In the genomic region with DNA sequence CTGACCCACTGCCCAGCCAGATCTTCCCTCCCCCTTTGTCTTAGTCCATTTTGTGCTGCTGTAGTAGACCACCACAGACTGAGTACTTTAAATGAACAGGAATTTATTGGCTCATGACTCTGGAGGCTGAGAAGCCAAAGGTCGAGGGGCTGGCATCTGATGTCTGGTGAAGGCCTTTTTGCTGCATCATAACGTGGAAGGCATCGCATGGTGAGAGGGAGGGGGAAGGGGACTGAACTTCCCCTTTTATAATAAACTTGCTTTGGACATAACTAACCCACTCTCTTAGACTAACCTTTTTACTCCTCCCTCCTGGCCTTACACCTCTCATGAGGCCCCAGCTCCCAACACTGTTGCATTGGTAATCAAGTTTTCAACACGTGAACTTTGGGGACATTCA, we compare ENCODE assay signal across 1 cellular context.
TF ChIP-seq lines count a peak whose summit lies in the region.

No MANE protein-coding gene starts in this region.

TF ChIP-seq in K562, 482 proteins besides CTCF, POLR2A, EP300 and RAD21 (continued from another document and continues in another):
- TF ChIP-seq, protein P1, sequence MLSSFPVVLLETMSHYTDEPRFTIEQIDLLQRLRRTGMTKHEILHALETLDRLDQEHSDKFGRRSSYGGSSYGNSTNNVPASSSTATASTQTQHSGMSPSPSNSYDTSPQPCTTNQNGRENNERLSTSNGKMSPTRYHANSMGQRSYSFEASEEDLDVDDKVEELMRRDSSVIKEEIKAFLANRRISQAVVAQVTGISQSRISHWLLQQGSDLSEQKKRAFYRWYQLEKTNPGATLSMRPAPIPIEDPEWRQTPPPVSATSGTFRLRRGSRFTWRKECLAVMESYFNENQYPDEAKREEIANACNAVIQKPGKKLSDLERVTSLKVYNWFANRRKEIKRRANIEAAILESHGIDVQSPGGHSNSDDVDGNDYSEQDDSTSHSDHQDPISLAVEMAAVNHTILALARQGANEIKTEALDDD (IDR thresholded peaks at IDR 0.05), result peak; percentile 98
- TF ChIP-seq NR2C1 (IDR thresholded peaks at IDR 0.05), result peak; percentile 67; the same call in 1 of the 2 replicates
- peak; percentile 58 for TF ChIP-seq NR2C1 (tag; IDR thresholded peaks at IDR 0.05)
- TF ChIP-seq ZNF79 (CRISPR knock-in tag; IDR thresholded peaks at IDR 0.05; ENCODE audit: low read depth), result no peak
- TF ChIP-seq ZNF354B (CRISPR knock-in tag; IDR thresholded peaks at IDR 0.05), result no peak
- peak; percentile 28; the same call in 1 of the 2 replicates for TF ChIP-seq MYC (IDR thresholded peaks at IDR 0.05; ENCODE audit: low read depth, low read length)
- TF ChIP-seq MYC (CRISPR knock-in tag; IDR thresholded peaks at IDR 0.05; ENCODE audit: borderline replicate concordance, low read depth), result no peak
- TF ChIP-seq GTF2F1 (IDR thresholded peaks at IDR 0.05; ENCODE audit: low read depth, low read length), result no peak
- TF ChIP-seq RBM34 (IDR thresholded peaks at IDR 0.05; ENCODE audit: borderline replicate concordance, insufficient read depth, low read length), result no peak
- TF ChIP-seq CHD1 (IDR thresholded peaks at IDR 0.05; ENCODE audit: low read length), result no peak
- no peak for TF ChIP-seq BRD9 (IDR thresholded peaks at IDR 0.05; ENCODE audit: low read depth, partially characterized antibody)
- TF ChIP-seq RBM15 (IDR thresholded peaks at IDR 0.05; ENCODE audit: insufficient read depth, low read length), result no peak
- no peak for TF ChIP-seq GABPB1 (CRISPR knock-in tag; IDR thresholded peaks at IDR 0.05)
- 0 out of 4 replicates have a peak, but pooled peaks of 1 of the 2 experiments have one; percentile 27 for TF ChIP-seq RCOR1 (IDR thresholded peaks at IDR 0.05; ENCODE audit: borderline replicate concordance in 1 of 2, low read depth in 2 of 2, low read length in 2 of 2)
- TF ChIP-seq, protein P2, sequence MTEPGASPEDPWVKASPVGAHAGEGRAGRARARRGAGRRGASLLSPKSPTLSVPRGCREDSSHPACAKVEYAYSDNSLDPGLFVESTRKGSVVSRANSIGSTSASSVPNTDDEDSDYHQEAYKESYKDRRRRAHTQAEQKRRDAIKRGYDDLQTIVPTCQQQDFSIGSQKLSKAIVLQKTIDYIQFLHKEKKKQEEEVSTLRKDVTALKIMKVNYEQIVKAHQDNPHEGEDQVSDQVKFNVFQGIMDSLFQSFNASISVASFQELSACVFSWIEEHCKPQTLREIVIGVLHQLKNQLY (CRISPR knock-in tag; conservative IDR thresholded peaks at IDR 0.05), result no peak
- peak; percentile 95 for TF ChIP-seq NFE2 (IDR thresholded peaks at IDR 0.05; ENCODE audit: low read depth)
- TF ChIP-seq POLR2AphosphoS2 (IDR thresholded peaks at IDR 0.05; ENCODE audit: low read length), result no peak
- TF ChIP-seq SPI1 (IDR thresholded peaks at IDR 0.05; ENCODE audit: borderline replicate concordance, low read depth, low read length), result peak; percentile 79
- TF ChIP-seq, protein P3, sequence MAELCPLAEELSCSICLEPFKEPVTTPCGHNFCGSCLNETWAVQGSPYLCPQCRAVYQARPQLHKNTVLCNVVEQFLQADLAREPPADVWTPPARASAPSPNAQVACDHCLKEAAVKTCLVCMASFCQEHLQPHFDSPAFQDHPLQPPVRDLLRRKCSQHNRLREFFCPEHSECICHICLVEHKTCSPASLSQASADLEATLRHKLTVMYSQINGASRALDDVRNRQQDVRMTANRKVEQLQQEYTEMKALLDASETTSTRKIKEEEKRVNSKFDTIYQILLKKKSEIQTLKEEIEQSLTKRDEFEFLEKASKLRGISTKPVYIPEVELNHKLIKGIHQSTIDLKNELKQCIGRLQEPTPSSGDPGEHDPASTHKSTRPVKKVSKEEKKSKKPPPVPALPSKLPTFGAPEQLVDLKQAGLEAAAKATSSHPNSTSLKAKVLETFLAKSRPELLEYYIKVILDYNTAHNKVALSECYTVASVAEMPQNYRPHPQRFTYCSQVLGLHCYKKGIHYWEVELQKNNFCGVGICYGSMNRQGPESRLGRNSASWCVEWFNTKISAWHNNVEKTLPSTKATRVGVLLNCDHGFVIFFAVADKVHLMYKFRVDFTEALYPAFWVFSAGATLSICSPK (IDR thresholded peaks at IDR 0.05; ENCODE audit: borderline replicate concordance), result no peak
- TF ChIP-seq, protein P4, sequence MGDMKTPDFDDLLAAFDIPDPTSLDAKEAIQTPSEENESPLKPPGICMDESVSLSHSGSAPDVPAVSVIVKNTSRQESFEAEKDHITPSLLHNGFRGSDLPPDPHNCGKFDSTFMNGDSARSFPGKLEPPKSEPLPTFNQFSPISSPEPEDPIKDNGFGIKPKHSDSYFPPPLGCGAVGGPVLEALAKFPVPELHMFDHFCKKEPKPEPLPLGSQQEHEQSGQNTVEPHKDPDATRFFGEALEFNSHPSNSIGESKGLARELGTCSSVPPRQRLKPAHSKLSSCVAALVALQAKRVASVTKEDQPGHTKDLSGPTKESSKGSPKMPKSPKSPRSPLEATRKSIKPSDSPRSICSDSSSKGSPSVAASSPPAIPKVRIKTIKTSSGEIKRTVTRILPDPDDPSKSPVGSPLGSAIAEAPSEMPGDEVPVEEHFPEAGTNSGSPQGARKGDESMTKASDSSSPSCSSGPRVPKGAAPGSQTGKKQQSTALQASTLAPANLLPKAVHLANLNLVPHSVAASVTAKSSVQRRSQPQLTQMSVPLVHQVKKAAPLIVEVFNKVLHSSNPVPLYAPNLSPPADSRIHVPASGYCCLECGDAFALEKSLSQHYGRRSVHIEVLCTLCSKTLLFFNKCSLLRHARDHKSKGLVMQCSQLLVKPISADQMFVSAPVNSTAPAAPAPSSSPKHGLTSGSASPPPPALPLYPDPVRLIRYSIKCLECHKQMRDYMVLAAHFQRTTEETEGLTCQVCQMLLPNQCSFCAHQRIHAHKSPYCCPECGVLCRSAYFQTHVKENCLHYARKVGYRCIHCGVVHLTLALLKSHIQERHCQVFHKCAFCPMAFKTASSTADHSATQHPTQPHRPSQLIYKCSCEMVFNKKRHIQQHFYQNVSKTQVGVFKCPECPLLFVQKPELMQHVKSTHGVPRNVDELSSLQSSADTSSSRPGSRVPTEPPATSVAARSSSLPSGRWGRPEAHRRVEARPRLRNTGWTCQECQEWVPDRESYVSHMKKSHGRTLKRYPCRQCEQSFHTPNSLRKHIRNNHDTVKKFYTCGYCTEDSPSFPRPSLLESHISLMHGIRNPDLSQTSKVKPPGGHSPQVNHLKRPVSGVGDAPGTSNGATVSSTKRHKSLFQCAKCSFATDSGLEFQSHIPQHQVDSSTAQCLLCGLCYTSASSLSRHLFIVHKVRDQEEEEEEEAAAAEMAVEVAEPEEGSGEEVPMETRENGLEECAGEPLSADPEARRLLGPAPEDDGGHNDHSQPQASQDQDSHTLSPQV (IDR thresholded peaks at IDR 0.05), result 0 out of 2 replicates have a peak, but pooled peaks have one; percentile 33
- TF ChIP-seq ZKSCAN1 (IDR thresholded peaks at IDR 0.05; ENCODE audit: low read depth, low read length), result 0 out of 2 replicates have a peak, but pooled peaks have one; percentile 48
- no peak for TF ChIP-seq SNIP1 (IDR thresholded peaks at IDR 0.05; ENCODE audit: low read depth)
- TF ChIP-seq, protein P5, sequence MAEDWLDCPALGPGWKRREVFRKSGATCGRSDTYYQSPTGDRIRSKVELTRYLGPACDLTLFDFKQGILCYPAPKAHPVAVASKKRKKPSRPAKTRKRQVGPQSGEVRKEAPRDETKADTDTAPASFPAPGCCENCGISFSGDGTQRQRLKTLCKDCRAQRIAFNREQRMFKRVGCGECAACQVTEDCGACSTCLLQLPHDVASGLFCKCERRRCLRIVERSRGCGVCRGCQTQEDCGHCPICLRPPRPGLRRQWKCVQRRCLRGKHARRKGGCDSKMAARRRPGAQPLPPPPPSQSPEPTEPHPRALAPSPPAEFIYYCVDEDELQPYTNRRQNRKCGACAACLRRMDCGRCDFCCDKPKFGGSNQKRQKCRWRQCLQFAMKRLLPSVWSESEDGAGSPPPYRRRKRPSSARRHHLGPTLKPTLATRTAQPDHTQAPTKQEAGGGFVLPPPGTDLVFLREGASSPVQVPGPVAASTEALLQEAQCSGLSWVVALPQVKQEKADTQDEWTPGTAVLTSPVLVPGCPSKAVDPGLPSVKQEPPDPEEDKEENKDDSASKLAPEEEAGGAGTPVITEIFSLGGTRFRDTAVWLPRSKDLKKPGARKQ (CRISPR knock-in tag; IDR thresholded peaks at IDR 0.05), result no peak
- TF ChIP-seq ARID1B (IDR thresholded peaks at IDR 0.05), result 0 out of 2 replicates have a peak, but pooled peaks have one; percentile 32
- TF ChIP-seq ZZZ3 (IDR thresholded peaks at IDR 0.05), result no peak
- 0 out of 4 replicates have a peak, but pooled peaks of 1 of the 2 experiments have one; percentile 17 for TF ChIP-seq TRIM24 (IDR thresholded peaks at IDR 0.05)
- TF ChIP-seq JUND (IDR thresholded peaks at IDR 0.05; ENCODE audit: borderline replicate concordance, low read depth, low read length), result no peak
- no peak; the same call in 2 of the 3 replicates for TF ChIP-seq JUND (tag; IDR thresholded peaks at IDR 0.05; ENCODE audit: borderline replicate concordance, low read depth, low read length)
- peak; percentile 7; the same call in 1 of the 2 replicates for TF ChIP-seq TEAD4 (IDR thresholded peaks at IDR 0.05; ENCODE audit: low read length)
- no peak for TF ChIP-seq TEAD4 (CRISPR knock-in tag; IDR thresholded peaks at IDR 0.05; ENCODE audit: borderline replicate concordance)
- TF ChIP-seq SRSF1 (IDR thresholded peaks at IDR 0.05; ENCODE audit: low read depth, low read length), result no peak
- TF ChIP-seq SMAD4 (CRISPR knock-in tag; conservative IDR thresholded peaks at IDR 0.05), result no peak
- no peak for TF ChIP-seq NFIC (IDR thresholded peaks at IDR 0.05)
- TF ChIP-seq TAF9B (IDR thresholded peaks at IDR 0.05; ENCODE audit: partially characterized antibody), result peak; percentile 3
- TF ChIP-seq, protein P6, sequence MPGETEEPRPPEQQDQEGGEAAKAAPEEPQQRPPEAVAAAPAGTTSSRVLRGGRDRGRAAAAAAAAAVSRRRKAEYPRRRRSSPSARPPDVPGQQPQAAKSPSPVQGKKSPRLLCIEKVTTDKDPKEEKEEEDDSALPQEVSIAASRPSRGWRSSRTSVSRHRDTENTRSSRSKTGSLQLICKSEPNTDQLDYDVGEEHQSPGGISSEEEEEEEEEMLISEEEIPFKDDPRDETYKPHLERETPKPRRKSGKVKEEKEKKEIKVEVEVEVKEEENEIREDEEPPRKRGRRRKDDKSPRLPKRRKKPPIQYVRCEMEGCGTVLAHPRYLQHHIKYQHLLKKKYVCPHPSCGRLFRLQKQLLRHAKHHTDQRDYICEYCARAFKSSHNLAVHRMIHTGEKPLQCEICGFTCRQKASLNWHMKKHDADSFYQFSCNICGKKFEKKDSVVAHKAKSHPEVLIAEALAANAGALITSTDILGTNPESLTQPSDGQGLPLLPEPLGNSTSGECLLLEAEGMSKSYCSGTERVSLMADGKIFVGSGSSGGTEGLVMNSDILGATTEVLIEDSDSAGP (CRISPR knock-in tag; IDR thresholded peaks at IDR 0.05), result no peak
- no peak for TF ChIP-seq DDX20 (tag; IDR thresholded peaks at IDR 0.05; ENCODE audit: low read depth)
- no peak for TF ChIP-seq TGIF2 (CRISPR knock-in tag; IDR thresholded peaks at IDR 0.05)
- peak; percentile 57; the same call in 1 of the 2 replicates for TF ChIP-seq C11orf30 (IDR thresholded peaks at IDR 0.05; ENCODE audit: low read depth)
- TF ChIP-seq MAFG (tag; conservative IDR thresholded peaks at IDR 0.05), result peak; percentile 43
- TF ChIP-seq, protein P7, sequence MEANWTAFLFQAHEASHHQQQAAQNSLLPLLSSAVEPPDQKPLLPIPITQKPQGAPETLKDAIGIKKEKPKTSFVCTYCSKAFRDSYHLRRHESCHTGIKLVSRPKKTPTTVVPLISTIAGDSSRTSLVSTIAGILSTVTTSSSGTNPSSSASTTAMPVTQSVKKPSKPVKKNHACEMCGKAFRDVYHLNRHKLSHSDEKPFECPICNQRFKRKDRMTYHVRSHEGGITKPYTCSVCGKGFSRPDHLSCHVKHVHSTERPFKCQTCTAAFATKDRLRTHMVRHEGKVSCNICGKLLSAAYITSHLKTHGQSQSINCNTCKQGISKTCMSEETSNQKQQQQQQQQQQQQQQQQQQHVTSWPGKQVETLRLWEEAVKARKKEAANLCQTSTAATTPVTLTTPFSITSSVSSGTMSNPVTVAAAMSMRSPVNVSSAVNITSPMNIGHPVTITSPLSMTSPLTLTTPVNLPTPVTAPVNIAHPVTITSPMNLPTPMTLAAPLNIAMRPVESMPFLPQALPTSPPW (CRISPR knock-in tag; IDR thresholded peaks at IDR 0.05), result peak; percentile 88
- TF ChIP-seq FOS (IDR thresholded peaks at IDR 0.05; ENCODE audit: extremely low read depth, insufficient read length), result no peak
- TF ChIP-seq, protein P8, sequence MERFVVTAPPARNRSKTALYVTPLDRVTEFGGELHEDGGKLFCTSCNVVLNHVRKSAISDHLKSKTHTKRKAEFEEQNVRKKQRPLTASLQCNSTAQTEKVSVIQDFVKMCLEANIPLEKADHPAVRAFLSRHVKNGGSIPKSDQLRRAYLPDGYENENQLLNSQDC (CRISPR knock-in tag; IDR thresholded peaks at IDR 0.05), result no peak
- no peak for TF ChIP-seq KLF6 (CRISPR knock-in tag; IDR thresholded peaks at IDR 0.05; ENCODE audit: borderline replicate concordance)
- TF ChIP-seq ILK (tag; IDR thresholded peaks at IDR 0.05; ENCODE audit: borderline replicate concordance, low read depth), result no peak
- peak; percentile 38; the same call in 1 of the 2 replicates for TF ChIP-seq CREM (IDR thresholded peaks at IDR 0.05; ENCODE audit: low read depth)
- TF ChIP-seq, protein P9, sequence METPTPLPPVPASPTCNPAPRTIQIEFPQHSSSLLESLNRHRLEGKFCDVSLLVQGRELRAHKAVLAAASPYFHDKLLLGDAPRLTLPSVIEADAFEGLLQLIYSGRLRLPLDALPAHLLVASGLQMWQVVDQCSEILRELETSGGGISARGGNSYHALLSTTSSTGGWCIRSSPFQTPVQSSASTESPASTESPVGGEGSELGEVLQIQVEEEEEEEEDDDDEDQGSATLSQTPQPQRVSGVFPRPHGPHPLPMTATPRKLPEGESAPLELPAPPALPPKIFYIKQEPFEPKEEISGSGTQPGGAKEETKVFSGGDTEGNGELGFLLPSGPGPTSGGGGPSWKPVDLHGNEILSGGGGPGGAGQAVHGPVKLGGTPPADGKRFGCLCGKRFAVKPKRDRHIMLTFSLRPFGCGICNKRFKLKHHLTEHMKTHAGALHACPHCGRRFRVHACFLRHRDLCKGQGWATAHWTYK (CRISPR knock-in tag; IDR thresholded peaks at IDR 0.05), result no peak
- TF ChIP-seq, protein P10, sequence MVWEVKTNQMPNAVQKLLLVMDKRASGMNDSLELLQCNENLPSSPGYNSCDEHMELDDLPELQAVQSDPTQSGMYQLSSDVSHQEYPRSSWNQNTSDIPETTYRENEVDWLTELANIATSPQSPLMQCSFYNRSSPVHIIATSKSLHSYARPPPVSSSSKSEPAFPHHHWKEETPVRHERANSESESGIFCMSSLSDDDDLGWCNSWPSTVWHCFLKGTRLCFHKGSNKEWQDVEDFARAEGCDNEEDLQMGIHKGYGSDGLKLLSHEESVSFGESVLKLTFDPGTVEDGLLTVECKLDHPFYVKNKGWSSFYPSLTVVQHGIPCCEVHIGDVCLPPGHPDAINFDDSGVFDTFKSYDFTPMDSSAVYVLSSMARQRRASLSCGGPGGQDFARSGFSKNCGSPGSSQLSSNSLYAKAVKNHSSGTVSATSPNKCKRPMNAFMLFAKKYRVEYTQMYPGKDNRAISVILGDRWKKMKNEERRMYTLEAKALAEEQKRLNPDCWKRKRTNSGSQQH (CRISPR knock-in tag; IDR thresholded peaks at IDR 0.05), result no peak
- TF ChIP-seq, protein P11, sequence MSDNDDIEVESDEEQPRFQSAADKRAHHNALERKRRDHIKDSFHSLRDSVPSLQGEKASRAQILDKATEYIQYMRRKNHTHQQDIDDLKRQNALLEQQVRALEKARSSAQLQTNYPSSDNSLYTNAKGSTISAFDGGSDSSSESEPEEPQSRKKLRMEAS (CRISPR knock-in tag; IDR thresholded peaks at IDR 0.05), result no peak
- peak; percentile 63 for TF ChIP-seq MAFK (IDR thresholded peaks at IDR 0.05; ENCODE audit: low read length)
- TF ChIP-seq CBX8 (IDR thresholded peaks at IDR 0.05; ENCODE audit: borderline replicate concordance, extremely low read depth, low read depth, low read length, poor library complexity, severe bottlenecking), result no peak
